In genomic region chr21:41717573-41718330, GRCh38 we compare ENCODE assay signal across 26 cellular contexts. TPM values are rescaled to one million over a fixed set of nuclear protein-coding genes. Genes with fewer than 3 reads are reported as not detected.
"Had no signal": no experiment of that assay in that cellular context is flagged by ENCODE, and none has a peak within 500 bp of the region (broad histone marks: within the 10 kb centered on the region; RNA-seq: fewer than 3 reads in every experiment).

No MANE protein-coding gene starts in this region.

- H3K27ac ChIP-seq: adrenal gland, breast epithelium had no signal

- H3K27me3 ChIP-seq: adrenal gland, breast epithelium, Peyer's patch had no signal

- H3K27ac Mint-ChIP-seq: activated CD8-positive, alpha-beta T cell treated with anti-CD3 and anti-CD28 coated beads, Interleukin-2, amount 10 ng/mL, durations not matched to agents 7 days and 5 days; activated naive CD8-positive, alpha-beta T cell treated with anti-CD3 and anti-CD28 coated beads, Interleukin-2, amount 10 ng/mL, durations not matched to agents 7 days and 5 days; T-helper 1 cell treated with Interleukin-12 subunit alpha and Interleukin-12 subunit beta and Interleukin-4 antibody, amounts not matched to agents 30 μg/mL and 1 μg/mL, for 36 hours; WTC11 had no signal

- H3K4me1 Mint-ChIP-seq: activated naive CD8-positive, alpha-beta T cell treated with anti-CD3 and anti-CD28 coated beads, Interleukin-2, amount 10 ng/mL, durations not matched to agents 7 days and 5 days had no signal

- H3K9me3 ChIP-seq: adrenal gland, breast epithelium, Peyer's patch had no signal

- H3K4me1 ChIP-seq: adrenal gland, breast epithelium had no signal

- H3K36me3 Mint-ChIP-seq: activated naive CD8-positive, alpha-beta T cell treated with anti-CD3 and anti-CD28 coated beads, Interleukin-2, amount 10 ng/mL, durations not matched to agents 7 days and 5 days; WTC11 had no signal

- H3K4me3 Mint-ChIP-seq: activated CD8-positive, alpha-beta T cell treated with anti-CD3 and anti-CD28 coated beads, Interleukin-2, amount 10 ng/mL, durations not matched to agents 7 days and 5 days; activated naive CD8-positive, alpha-beta T cell treated with anti-CD3 and anti-CD28 coated beads, Interleukin-2, amount 10 ng/mL, durations not matched to agents 7 days and 5 days; T-helper 1 cell treated with Interleukin-12 subunit alpha and Interleukin-12 subunit beta and Interleukin-4 antibody, amounts not matched to agents 30 μg/mL and 1 μg/mL, for 36 hours; WTC11 had no signal

- H3K36me3 ChIP-seq: adrenal gland, breast epithelium, Peyer's patch had no signal

- H3K9me3 Mint-ChIP-seq: activated naive CD8-positive, alpha-beta T cell treated with anti-CD3 and anti-CD28 coated beads, Interleukin-2, amount 10 ng/mL, durations not matched to agents 7 days and 5 days; T-helper 1 cell treated with Interleukin-12 subunit alpha and Interleukin-12 subunit beta and Interleukin-4 antibody, amounts not matched to agents 30 μg/mL and 1 μg/mL, for 36 hours had no signal

- DNase-seq: activated CD4-positive, alpha-beta T cell treated with anti-CD3 and anti-CD28 coated beads for 48 hours; activated CD4-positive, alpha-beta T cell treated with anti-CD3 and anti-CD28 coated beads, Interleukin-2, amount 50 U/mL, for 4 hours; activated CD4-positive, CD25-positive, alpha-beta regulatory T cell treated with anti-CD3 and anti-CD28 coated beads, Interleukin-2, amount 50 U/mL, for 72 hours; activated CD8-positive, alpha-beta memory T cell treated with anti-CD3 and anti-CD28 coated beads, Interleukin-2, amount 50 U/mL, for 48 hours; activated CD8-positive, alpha-beta T cell treated with anti-CD3 and anti-CD28 coated beads, Interleukin-2, amount 10 ng/mL, durations not matched to agents 7 days and 5 days; activated naive CD4-positive, alpha-beta T cell treated with anti-CD3 and anti-CD28 coated beads, Interleukin-2, amount 50 U/mL, for 16 hours; activated naive CD8-positive, alpha-beta T cell treated with anti-CD3 and anti-CD28 coated beads, Interleukin-2, amount 10 ng/mL, durations not matched to agents 7 days and 5 days; activated T-cell treated with anti-CD3 and anti-CD28 coated beads, Interleukin-2, amount 50 U/mL, for 1 hour; adrenal gland; anterior cingulate cortex; caudate nucleus; NCI-H1092; NCI-H1417; NCI-H1694; NCI-H2029; NCI-H2107; NCI-H2171 treated with DMSO at 0.1 percent for 48 hours; NCI-H226; NCI-H526; NCI-H82; Peyer's patch; SHP77 treated with DMSO at 0.1 percent for 48 hours; T-helper 9 cell had no signal

- H3K4me3 ChIP-seq: adrenal gland, breast epithelium, Peyer's patch had no signal

RNA-seq across cellular contexts. Expression of gene RIPK4, which starts 49.1 kb away (rescaled TPM):
- total RNA-seq: activated CD8-positive, alpha-beta T cell treated with anti-CD3 and anti-CD28 coated beads, Interleukin-2, amount 10 ng/mL, durations not matched to agents 7 days and 5 days had no signal
